In genomic region chr20:34365765-34366213, GRCh38 we compare ENCODE assay signal across 1 cellular context.
TF ChIP-seq lines count a peak whose summit lies in the region.

No MANE protein-coding gene starts in this region.

TF ChIP-seq in IMR-90, 13 proteins besides CTCF, POLR2A, EP300 and RAD21 (continued from another document):
- TF ChIP-seq CHD1 (IDR thresholded peaks at IDR 0.05; ENCODE audit: low read depth, low read length) (no peak), SMC3 (IDR thresholded peaks at IDR 0.05; ENCODE audit: low read depth, low read length) (no peak), MXI1 (IDR thresholded peaks at IDR 0.05; ENCODE audit: borderline replicate concordance, low read depth, low read length) (no peak), RFX5 (IDR thresholded peaks at IDR 0.05; ENCODE audit: low read depth, low read length) (no peak), CEBPB (IDR thresholded peaks at IDR 0.05; ENCODE audit: low read depth, low read length) (no peak), NFE2L2 (IDR thresholded peaks at IDR 0.05; ENCODE audit: low read depth, low read length) (no peak), MAFK (IDR thresholded peaks at IDR 0.05; ENCODE audit: low read depth, low read length) (no peak), ELK1 (IDR thresholded peaks at IDR 0.05; ENCODE audit: borderline replicate concordance, low read depth, low read length) (no peak), BHLHE40 (IDR thresholded peaks at IDR 0.05; ENCODE audit: low read depth, low read length) (no peak), USF2 (IDR thresholded peaks at IDR 0.05; ENCODE audit: low read depth, low read length) (no peak), MAZ (IDR thresholded peaks at IDR 0.05; ENCODE audit: borderline replicate concordance, low read depth, low read length) (no peak)
